In the genomic region with DNA sequence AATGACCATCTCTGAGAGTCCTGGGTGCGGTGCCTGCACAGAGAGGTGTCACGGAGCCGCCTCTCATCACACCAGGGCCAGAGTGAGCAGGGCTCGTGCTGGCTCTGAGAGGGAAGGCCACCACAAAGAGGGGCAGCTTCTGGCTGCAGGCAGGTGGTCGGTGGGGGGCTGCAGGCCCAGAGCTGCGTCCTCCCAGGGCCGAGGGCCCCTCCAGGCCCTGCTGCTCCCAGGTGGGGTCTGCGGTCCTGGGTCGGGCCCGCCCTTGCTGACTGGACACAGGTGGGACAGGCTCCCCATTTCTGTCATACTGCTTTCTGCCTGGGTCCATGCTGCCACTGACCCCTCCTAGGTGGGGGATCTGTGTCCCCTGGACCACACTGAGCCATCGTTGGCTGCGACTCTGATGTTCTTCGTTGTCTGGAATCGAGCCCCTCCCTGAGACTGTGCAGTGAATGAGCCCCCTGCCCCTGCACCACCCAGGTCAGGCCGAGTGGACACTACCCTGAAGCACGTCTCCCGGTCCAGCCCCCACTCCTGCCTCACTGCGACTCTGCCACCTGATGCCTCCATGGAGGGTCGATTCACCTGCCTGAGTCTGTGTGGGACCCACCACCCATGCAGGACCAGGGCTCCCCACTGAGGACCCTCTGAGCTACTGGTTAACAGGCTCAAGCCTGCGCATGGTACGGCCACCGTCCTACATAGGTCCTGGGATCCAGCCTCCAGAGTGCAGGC, we compare ENCODE assay signal across 18 cellular contexts.
DNase-seq lines count a peak whose midpoint lies in the region; ATAC-seq, FAIRE-seq and TF ChIP-seq lines count a peak whose summit lies in the region.
"Had no signal": no experiment of that assay in that cellular context is flagged by ENCODE, and none has a peak within 500 bp of the region (broad histone marks: within the 10 kb centered on the region; RNA-seq: fewer than 3 reads in every experiment).

No MANE protein-coding gene starts in this region.

- no peak for TF ChIP-seq CTCF in K562 (IDR thresholded peaks at IDR 0.05 in 2 of 3, conservative IDR thresholded peaks at IDR 0.05 in 1 of 3; ENCODE audit: insufficient read depth in 2 of 3, low read depth in 1 of 3, low read length in 3 of 3)
- TF ChIP-seq CTCF in osteoblast (IDR thresholded peaks at IDR 0.05; ENCODE audit: extremely low read depth, low read depth, low read length), result no peak

- H3K27ac Mint-ChIP-seq in naive thymus-derived CD4-positive, alpha-beta T cell, result no peak overlapping the region
- no peak overlapping the region for H3K27ac Mint-ChIP-seq in activated naive CD4-positive, alpha-beta T cell treated with anti-CD3 and anti-CD28 coated beads, Interleukin-2, amount 10 ng/mL, durations not matched to agents 7 days and 5 days
- H3K27ac Mint-ChIP-seq: CD4-positive, CD25-positive, alpha-beta regulatory T cell; CD8-positive, alpha-beta T cell had no signal

- H3K36me3 ChIP-seq in K562 (ENCODE audit: control insufficient read depth, insufficient read depth, low read length), result no peaks in the 10 kb centered on the region
- no peaks in the 10 kb centered on the region for H3K36me3 ChIP-seq in naive thymus-derived CD4-positive, alpha-beta T cell (ENCODE audit: control insufficient read depth in 2 of 3, insufficient read depth in 3 of 3, low read length in 3 of 3)
- H3K36me3 ChIP-seq in osteoblast (ENCODE audit: insufficient read depth, low read length), result no peaks in the 10 kb centered on the region

- H3K27me3 Mint-ChIP-seq in naive thymus-derived CD4-positive, alpha-beta T cell, result peaks cover 0 to 7% (median 0%) of the 10 kb centered on the region in 5 donors
- H3K27me3 Mint-ChIP-seq in activated naive CD4-positive, alpha-beta T cell treated with anti-CD3 and anti-CD28 coated beads, Interleukin-2, amount 10 ng/mL, durations not matched to agents 7 days and 5 days, result no peaks in the 10 kb centered on the region
- H3K27me3 Mint-ChIP-seq: CD4-positive, CD25-positive, alpha-beta regulatory T cell had no signal

- CTCF ChIA-PET in K562 (lab: Yijun Ruan, JAX; ENCODE audit: low intra/inter-chr PET ratio), result no interaction called here
- CTCF ChIA-PET in naive thymus-derived CD4-positive, alpha-beta T cell (lab: Charles Lee), result no interaction called here
- CTCF ChIA-PET in activated naive CD4-positive, alpha-beta T cell treated with anti-CD3 and anti-CD28 coated beads, Interleukin-2, amount 10 ng/mL, durations not matched to agents 7 days and 5 days (lab: Charles Lee), result no interaction called here

- no peak overlapping the region for H3K9ac ChIP-seq in K562 (ENCODE audit: insufficient read depth in 1 of 2, low read depth in 2 of 2, low read length in 2 of 2)
- H3K9ac ChIP-seq: GM23248 had no signal

- TF ChIP-seq POLR2A in K562 (conservative IDR thresholded peaks at IDR 0.05), result no peak

- WGBS in K562 (ENCODE audit: insufficient coverage, low coverage, missing lambda C conversion rate), result 2% methylated on average over 22 of the region's 22 CpGs

- H2AFZ ChIP-seq in K562 (ENCODE audit: low read depth, low read length) (no peak overlapping the region), osteoblast (ENCODE audit: low read length) (no peak overlapping the region)
- H2AFZ ChIP-seq: GM23248 had no signal

- H3K9me3 ChIP-seq in K562 (replicated peaks; ENCODE audit: control insufficient read depth, insufficient read depth, low read depth, low read length), result no peaks in the 10 kb centered on the region
- H3K9me3 ChIP-seq in naive thymus-derived CD4-positive, alpha-beta T cell (ENCODE audit: control insufficient read depth in 2 of 3, low read length in 3 of 3), result peaks cover 0 to 3% (median 0%) of the 10 kb centered on the region in 3 experiments
- no peaks in the 10 kb centered on the region for H3K9me3 ChIP-seq in osteoblast (ENCODE audit: low read depth, low read length)
- H3K9me3 ChIP-seq: Caco-2 had no signal

- DNase-seq in K562 (ENCODE audit: extremely low read depth in 1 of 4, low spot score in 3 of 4) (no peak), osteoblast (ENCODE audit: insufficient read length, low spot score, missing footprints) (peak; percentile 73), urothelium cell line (ENCODE audit: low spot score) (no peak)
- no peak for DNase-seq in naive thymus-derived CD4-positive, alpha-beta T cell
- no peak for DNase-seq in activated naive CD4-positive, alpha-beta T cell treated with anti-CD3 and anti-CD28 coated beads, Interleukin-2, amount 10 ng/mL, durations not matched to agents 7 days and 5 days
- DNase-seq: Caco-2; CD4-positive, CD25-positive, alpha-beta regulatory T cell; CD8-positive, alpha-beta T cell; DMS153; DND-41; GM23248; H7; HCEC 1CT had no signal

- no peaks in the 10 kb centered on the region for H3K36me3 Mint-ChIP-seq in naive thymus-derived CD4-positive, alpha-beta T cell
- H3K36me3 Mint-ChIP-seq in activated naive CD4-positive, alpha-beta T cell treated with anti-CD3 and anti-CD28 coated beads, Interleukin-2, amount 10 ng/mL, durations not matched to agents 7 days and 5 days, result no peaks in the 10 kb centered on the region
- H3K36me3 Mint-ChIP-seq: CD4-positive, CD25-positive, alpha-beta regulatory T cell; CD8-positive, alpha-beta T cell had no signal

- H3K9me1 ChIP-seq in K562 (ENCODE audit: control insufficient read depth, insufficient read depth, low read length), result peaks cover 4% of the 10 kb centered on the region

- no peak overlapping the region for H3K4me3 Mint-ChIP-seq in naive thymus-derived CD4-positive, alpha-beta T cell
- H3K4me3 Mint-ChIP-seq in activated naive CD4-positive, alpha-beta T cell treated with anti-CD3 and anti-CD28 coated beads, Interleukin-2, amount 10 ng/mL, durations not matched to agents 7 days and 5 days, result no peak overlapping the region
- H3K4me3 Mint-ChIP-seq: CD4-positive, CD25-positive, alpha-beta regulatory T cell; CD8-positive, alpha-beta T cell had no signal

- POLR2A ChIA-PET in K562 (lab: Yijun Ruan, JAX), result interaction anchor here (0.5 kb wide), 1 partner anchor 1193 kb away, joined by 3 read pairs; no protein-coding TSS in a partner anchor
- POLR2A ChIA-PET in naive thymus-derived CD4-positive, alpha-beta T cell (lab: Charles Lee), result no interaction called here

- ATAC-seq in K562 (peak; percentile 16; the same call in 1 of the 3 replicates), GM21390 (IDR thresholded peaks at IDR 0.05; ENCODE audit: unreplicated experiment) (no peak)
- peak; percentile 18 for ATAC-seq in naive thymus-derived CD4-positive, alpha-beta T cell
- ATAC-seq: CD8-positive, alpha-beta T cell had no signal

- intact Hi-C loops in K562 (cut with micrococcal nuclease), result no loop called here
- intact Hi-C loops in naive thymus-derived CD4-positive, alpha-beta T cell (cut with micrococcal nuclease), result no loop called here

- no peaks in the 10 kb centered on the region for H3K79me2 ChIP-seq in K562 (ENCODE audit: control insufficient read depth, insufficient read depth, low read length)
- no peaks in the 10 kb centered on the region for H3K79me2 ChIP-seq in osteoblast (ENCODE audit: insufficient read depth, low read length)

- TF ChIP-seq EP300 in K562 (IDR thresholded peaks at IDR 0.05; ENCODE audit: low read length), result no peak

- H3K4me2 ChIP-seq in K562 (ENCODE audit: insufficient read depth, low read length) (no peak overlapping the region), osteoblast (ENCODE audit: insufficient read depth, low read length) (no peak overlapping the region)

- in situ Hi-C loops in K562 (cut with MboI), result no loop called here

- no peak for TF ChIP-seq RAD21 in K562 (CRISPR knock-in tag; conservative IDR thresholded peaks at IDR 0.05 in 1 of 2, IDR thresholded peaks at IDR 0.05 in 1 of 2)

- BruUV-seq in K562 (replicated peaks; lab: Mats Ljungman, UMichigan), result no TSS peak

- no peak overlapping the region for H3K27ac ChIP-seq in K562 (ENCODE audit: extremely low read depth, low read depth, low read length)
- no peak overlapping the region for H3K27ac ChIP-seq in naive thymus-derived CD4-positive, alpha-beta T cell (ENCODE audit: low read depth, low read length)
- no peak overlapping the region for H3K27ac ChIP-seq in osteoblast (ENCODE audit: low read depth, low read length)
- H3K27ac ChIP-seq: C4-2B, GM23248 had no signal

- peaks cover 24 to 93% of the 10 kb centered on the region in 2 experiments; a peak in 4 of 5 replicates for H3K27me3 ChIP-seq in K562 (ENCODE audit: control insufficient read depth in 2 of 2, insufficient read depth in 2 of 2, low read length in 2 of 2)
- H3K27me3 ChIP-seq in naive thymus-derived CD4-positive, alpha-beta T cell (ENCODE audit: control insufficient read depth in 2 of 2, insufficient read depth in 2 of 2, low read length in 2 of 2), result no peaks in the 10 kb centered on the region
- no peaks in the 10 kb centered on the region for H3K27me3 ChIP-seq in osteoblast (ENCODE audit: insufficient read depth, low read length)

- FAIRE-seq in K562 (lab: Jason Lieb, UNC), result no peak
- no peak for FAIRE-seq in urothelium cell line (lab: Jason Lieb, UNC)
- FAIRE-seq: G401.6, GM12892, H1 had no signal

- no peaks in the 10 kb centered on the region for H3K4me1 Mint-ChIP-seq in naive thymus-derived CD4-positive, alpha-beta T cell
- H3K4me1 Mint-ChIP-seq in activated naive CD4-positive, alpha-beta T cell treated with anti-CD3 and anti-CD28 coated beads, Interleukin-2, amount 10 ng/mL, durations not matched to agents 7 days and 5 days, result no peaks in the 10 kb centered on the region
- H3K4me1 Mint-ChIP-seq: CD4-positive, CD25-positive, alpha-beta regulatory T cell had no signal

- H3K4me3 ChIP-seq in K562, result no peak overlapping the region
- H3K4me3 ChIP-seq in naive thymus-derived CD4-positive, alpha-beta T cell (ENCODE audit: low read length), result no peak overlapping the region
- H3K4me3 ChIP-seq in osteoblast (ENCODE audit: insufficient read depth, low read length), result no peak overlapping the region
- H3K4me3 ChIP-seq: GM23248 had no signal

- H3K4me1 ChIP-seq in K562 (replicated peaks in 1 of 2; ENCODE audit: control insufficient read depth in 2 of 2, insufficient read depth in 2 of 2, low read length in 2 of 2) (no peaks in the 10 kb centered on the region), osteoblast (ENCODE audit: insufficient read depth, low read length) (no peaks in the 10 kb centered on the region)
- no peaks in the 10 kb centered on the region for H3K4me1 ChIP-seq in naive thymus-derived CD4-positive, alpha-beta T cell (ENCODE audit: control insufficient read depth in 2 of 2, insufficient read depth in 2 of 2, low read length in 2 of 2)
- H3K4me1 ChIP-seq: Caco-2 had no signal

- peaks cover 0 to 3% (median 0%) of the 10 kb centered on the region in 11 donors for H3K9me3 Mint-ChIP-seq in naive thymus-derived CD4-positive, alpha-beta T cell
- H3K9me3 Mint-ChIP-seq in activated naive CD4-positive, alpha-beta T cell treated with anti-CD3 and anti-CD28 coated beads, Interleukin-2, amount 10 ng/mL, durations not matched to agents 7 days and 5 days, result no peaks in the 10 kb centered on the region
- H3K9me3 Mint-ChIP-seq: CD8-positive, alpha-beta T cell had no signal

- H4K20me1 ChIP-seq in K562 (replicated peaks; ENCODE audit: control insufficient read depth, insufficient read depth, low read length), result peaks cover 13% of the 10 kb centered on the region
- no peaks in the 10 kb centered on the region for H4K20me1 ChIP-seq in osteoblast (ENCODE audit: insufficient read depth, low read length)

TF ChIP-seq in K562, 482 proteins besides CTCF, POLR2A, EP300 and RAD21 (continues in another document):
- TF ChIP-seq NEUROD1 (IDR thresholded peaks at IDR 0.05; ENCODE audit: borderline replicate concordance, low read depth, low read length, partially characterized antibody) (no peak), IFI16 (CRISPR knock-in tag; IDR thresholded peaks at IDR 0.05) (no peak), ZNF780A (CRISPR knock-in tag; IDR thresholded peaks at IDR 0.05) (no peak)
